Comparison of ENCODE assay signal across 20 cellular contexts in genomic region chr6:155347800-155348199, GRCh38.
"Had no signal": no experiment of that assay in that cellular context is flagged by ENCODE, and none has a peak within 500 bp of the region (broad histone marks: within the 10 kb centered on the region; RNA-seq: fewer than 3 reads in every experiment).

No MANE protein-coding gene starts in this region.

- H3K4me3 ChIP-seq: esophagus squamous epithelium, heart right ventricle, psoas muscle, right lobe of liver, stomach, thoracic aorta, transverse colon had no signal

- H3K4me1 ChIP-seq: esophagus squamous epithelium, foreskin keratinocyte, heart right ventricle, psoas muscle, right lobe of liver, stomach, transverse colon had no signal

- H3K36me3 ChIP-seq: esophagus squamous epithelium, heart right ventricle, right lobe of liver, stomach, thoracic aorta, transverse colon had no signal

- H3K9me3 ChIP-seq: right lobe of liver had no signal

- H3K27me3 ChIP-seq: esophagus squamous epithelium, right lobe of liver, stomach, transverse colon had no signal

- DNase-seq: effector memory CD8-positive, alpha-beta T cell; esophagus squamous epithelium; foreskin keratinocyte; heart right ventricle; hypothalamus; kidney glomerular epithelial cell; mesendoderm; naive thymus-derived CD4-positive, alpha-beta T cell; nephron progenitor cell; psoas muscle; retina; right lobe of liver; stimulated activated CD4-positive, alpha-beta T cell treated with anti-CD3 and anti-CD28 coated beads, Interleukin-4, amount 100 ng/mL, for 1 hour; stimulated activated CD8-positive, alpha-beta memory T cell treated with anti-CD3 and anti-CD28 coated beads, Interleukin-4, amount 100 ng/mL, for 48 hours; stomach; substantia nigra; transverse colon had no signal

- H3K4me3 Mint-ChIP-seq: dendritic cell treated with granulocyte-macrophage colony-stimulating factor and Interleukin-4, amounts not matched to agents 40 ng/mL and 50 ng/mL, for 4 days; effector memory CD8-positive, alpha-beta T cell; naive thymus-derived CD4-positive, alpha-beta T cell; nephron progenitor cell; stimulated activated memory B cell treated with anti-CD40 and anti-IgM and Interleukin-4, amounts not matched to agents 10 μg/mL and 1 μg/mL and 100 μg/mL, for 72 hours had no signal

- ATAC-seq: effector memory CD8-positive, alpha-beta T cell; foreskin keratinocyte; heart right ventricle; naive thymus-derived CD4-positive, alpha-beta T cell; psoas muscle; right lobe of liver; stimulated activated memory B cell treated with anti-CD40 and anti-IgM and Interleukin-4, amounts not matched to agents 10 μg/mL and 1 μg/mL and 100 μg/mL, for 72 hours had no signal

- H3K4me1 Mint-ChIP-seq: naive thymus-derived CD4-positive, alpha-beta T cell; nephron progenitor cell had no signal

- H3K27ac Mint-ChIP-seq: dendritic cell treated with granulocyte-macrophage colony-stimulating factor and Interleukin-4, amounts not matched to agents 40 ng/mL and 50 ng/mL, for 4 days; effector memory CD8-positive, alpha-beta T cell; naive thymus-derived CD4-positive, alpha-beta T cell; nephron progenitor cell; stimulated activated memory B cell treated with anti-CD40 and anti-IgM and Interleukin-4, amounts not matched to agents 10 μg/mL and 1 μg/mL and 100 μg/mL, for 72 hours had no signal

- H3K27me3 Mint-ChIP-seq: dendritic cell treated with granulocyte-macrophage colony-stimulating factor and Interleukin-4, amounts not matched to agents 40 ng/mL and 50 ng/mL, for 4 days; stimulated activated memory B cell treated with anti-CD40 and anti-IgM and Interleukin-4, amounts not matched to agents 10 μg/mL and 1 μg/mL and 100 μg/mL, for 72 hours had no signal

- H3K27ac ChIP-seq: esophagus squamous epithelium, foreskin keratinocyte, heart right ventricle, psoas muscle, right lobe of liver, stomach, thoracic aorta, transverse colon had no signal
